In genomic region chr9:91775708-91776028, GRCh38 we compare ENCODE assay signal across 22 cellular contexts.
DNase-seq lines count a peak whose midpoint lies in the region; ATAC-seq and TF ChIP-seq lines count a peak whose summit lies in the region.
"Had no signal": no experiment of that assay in that cellular context is flagged by ENCODE, and none has a peak within 500 bp of the region (broad histone marks: within the 10 kb centered on the region; RNA-seq: fewer than 3 reads in every experiment).

No MANE protein-coding gene starts in this region.

- H3K4me1 ChIP-seq in mucosa of descending colon (ENCODE audit: low read depth) = peaks cover 12% of the 10 kb centered on the region
- H3K4me1 ChIP-seq: ascending aorta, lower lobe of right lung had no signal

- TF ChIP-seq CTCF in C4-2B (conservative IDR thresholded peaks at IDR 0.05) = peak; percentile 73
- peak; percentile 63; the same call in 1 of the 2 replicates for TF ChIP-seq CTCF in RWPE1 (conservative IDR thresholded peaks at IDR 0.05; ENCODE audit: low read depth)
- TF ChIP-seq CTCF in mucosa of descending colon (IDR thresholded peaks at IDR 0.05) = peak; percentile 5

- H3K27me3 Mint-ChIP-seq in effector memory CD8-positive, alpha-beta T cell = peaks cover 49 to 57% of the 10 kb centered on the region in 2 donors

- intact Hi-C loops in mucosa of descending colon (cut with DNase I, micrococcal nuclease) = loop anchor here in 1 of 2 donors (10.0 kb wide), 1 partner anchor 199 kb away; no protein-coding TSS in a partner anchor

- no peak overlapping the region for H3K4me3 Mint-ChIP-seq in effector memory CD8-positive, alpha-beta T cell
- H3K4me3 Mint-ChIP-seq: activated B cell treated with CpG ODN at 0.5 μM for 24 hours; activated CD4-positive, alpha-beta T cell treated with anti-CD3 and anti-CD28 coated beads, Interleukin-2, amount 10 ng/mL, durations not matched to agents 7 days and 5 days; activated T-cell treated with anti-CD3 and anti-CD28 coated beads, Interleukin-2, amount 50 U/mL, for 4 hours; nephron; stimulated activated memory B cell treated with anti-CD40 and anti-IgM and Interleukin-4, amounts not matched to agents 10 μg/mL and 1 μg/mL and 100 μg/mL, for 72 hours had no signal

- peaks cover 8 to 12% of the 10 kb centered on the region in 2 donors for H3K4me1 Mint-ChIP-seq in effector memory CD8-positive, alpha-beta T cell (ENCODE audit: low read depth in 2 of 2)
- H3K4me1 Mint-ChIP-seq: activated B cell treated with CpG ODN at 0.5 μM for 24 hours; activated CD4-positive, alpha-beta T cell treated with anti-CD3 and anti-CD28 coated beads, Interleukin-2, amount 10 ng/mL, durations not matched to agents 7 days and 5 days had no signal

- H3K27ac Mint-ChIP-seq in effector memory CD8-positive, alpha-beta T cell = peak overlapping the region in 1 of 2 donors; percentile 16
- H3K27ac Mint-ChIP-seq: activated B cell treated with CpG ODN at 0.5 μM for 24 hours; activated CD4-positive, alpha-beta T cell treated with anti-CD3 and anti-CD28 coated beads, Interleukin-2, amount 10 ng/mL, durations not matched to agents 7 days and 5 days; IgD-negative memory B cell; stimulated activated memory B cell treated with anti-CD40 and anti-IgM and Interleukin-4, amounts not matched to agents 10 μg/mL and 1 μg/mL and 100 μg/mL, for 72 hours had no signal

- H3K4me3 ChIP-seq in mucosa of descending colon = no peak overlapping the region
- H3K4me3 ChIP-seq: ascending aorta, cardiac muscle cell, coronary artery, lower lobe of right lung, Peyer's patch, skin epidermis, upper lobe of left lung had no signal

- H3K9me3 Mint-ChIP-seq in effector memory CD8-positive, alpha-beta T cell = no peaks in the 10 kb centered on the region
- H3K9me3 Mint-ChIP-seq: activated B cell treated with CpG ODN at 0.5 μM for 24 hours; activated CD4-positive, alpha-beta T cell treated with anti-CD3 and anti-CD28 coated beads, Interleukin-2, amount 10 ng/mL, durations not matched to agents 7 days and 5 days; activated T-cell treated with anti-CD3 and anti-CD28 coated beads, Interleukin-2, amount 50 U/mL, for 4 hours; IgD-negative memory B cell; nephron; stimulated activated memory B cell treated with anti-CD40 and anti-IgM and Interleukin-4, amounts not matched to agents 10 μg/mL and 1 μg/mL and 100 μg/mL, for 72 hours had no signal

- no peaks in the 10 kb centered on the region for H3K36me3 ChIP-seq in mucosa of descending colon (ENCODE audit: low read depth)
- H3K36me3 ChIP-seq: ascending aorta, cardiac muscle cell, lower lobe of right lung, Peyer's patch, upper lobe of left lung had no signal

- CTCF ChIA-PET in RWPE1 (lab: Yijun Ruan, JAX) = interaction anchor here (0.6 to 1.1 kb wide), 2 partner anchors 174 to 314 kb away, joined by 3 to 4 read pairs; partner anchors contain the start of gene ROR2

- ATAC-seq in mucosa of descending colon = no peak
- no peak for ATAC-seq in effector memory CD8-positive, alpha-beta T cell (replicated peaks)

- no peaks in the 10 kb centered on the region for H3K9me3 ChIP-seq in mucosa of descending colon
- H3K9me3 ChIP-seq: ascending aorta, lower lobe of right lung, Peyer's patch, upper lobe of left lung had no signal

- POLR2A ChIA-PET in RWPE1 (lab: Yijun Ruan, JAX; ENCODE audit: low non-redundant PET) = no interaction called here

- H3K36me3 Mint-ChIP-seq in effector memory CD8-positive, alpha-beta T cell (ENCODE audit: insufficient read depth) = no peaks in the 10 kb centered on the region
- H3K36me3 Mint-ChIP-seq: IgD-negative memory B cell; stimulated activated memory B cell treated with anti-CD40 and anti-IgM and Interleukin-4, amounts not matched to agents 10 μg/mL and 1 μg/mL and 100 μg/mL, for 72 hours had no signal

- in situ Hi-C loops in ACHN (cut with HindIII; ENCODE audit: low pct_ligation_motif_present, low pct_unique_long_range_greater_than_20kb, low sequenced_read_pairs) = no loop called here

- no peak overlapping the region for H3K27ac ChIP-seq in C4-2B
- H3K27ac ChIP-seq in RWPE1 = no peak overlapping the region
- H3K27ac ChIP-seq: ascending aorta, cardiac muscle cell, coronary artery, lower lobe of right lung, Peyer's patch, skin epidermis, upper lobe of left lung had no signal

- DNase-seq in HT-29 (ENCODE audit: low spot score) (peak; percentile 2), RWPE1 (ENCODE audit: low spot score) (no peak), mucosa of descending colon (no peak), medulla oblongata (ENCODE audit: extremely low spot score) (no peak), ACHN (no peak)
- no peak for DNase-seq in effector memory CD8-positive, alpha-beta T cell
- no peak for DNase-seq in activated T-cell treated with anti-CD3 and anti-CD28 coated beads, Interleukin-2, amount 50 U/mL, for 48 hours
- DNase-seq: SIG-M5 had no signal

Comparison
In these comparisons a context has a peak if more than half of its experiments do, and no peak if none do; other contexts are left out.
1. CTCF ChIP-seq: peak in every context shown above with its lines; median percentile 73 in C4-2B; 63 in RWPE1; 5 in mucosa of descending colon.